ENCODE assay signal across 29 cellular contexts in genomic region chr3:129514110-129514509, GRCh38. TPM values are rescaled to one million over a fixed set of nuclear protein-coding genes. Genes with fewer than 3 reads are reported as not detected.
"Had no signal": no experiment of that assay in that cellular context is flagged by ENCODE, and none has a peak within 500 bp of the region (broad histone marks: within the 10 kb centered on the region; RNA-seq: fewer than 3 reads in every experiment).

No MANE protein-coding gene starts in this region.

- ATAC-seq: activated CD8-positive, alpha-beta T cell treated with anti-CD3 and anti-CD28 coated beads, Interleukin-2, amount 10 ng/mL, durations not matched to agents 7 days and 5 days; esophagus mucosa; natural killer cell treated with Interleukin-12 subunit alpha and Interleukin-12 subunit beta and Interleukin-15 and Interleukin-18, amount 100 ng/mL, for 72 hours had no signal

- H3K27ac ChIP-seq: sigmoid colon, testis, vagina, WERI-Rb-1 had no signal

- H3K4me2 ChIP-seq: smooth muscle cell had no signal

- H3K4me3 ChIP-seq: sigmoid colon, smooth muscle cell, testis, vagina had no signal

- DNase-seq: activated CD4-positive, alpha-beta T cell treated with anti-CD3 and anti-CD28 coated beads, Interleukin-2, amount 50 U/mL, for 1 hour; activated CD4-positive, CD25-positive, alpha-beta regulatory T cell treated with anti-CD3 and anti-CD28 coated beads, Interleukin-2, amount 50 U/mL, for 72 hours; activated CD8-positive, alpha-beta T cell treated with anti-CD3 and anti-CD28 coated beads, Interleukin-2, amount 10 ng/mL, durations not matched to agents 7 days and 5 days; activated naive CD4-positive, alpha-beta T cell; activated naive CD8-positive, alpha-beta T cell treated with anti-CD3 and anti-CD28 coated beads, Interleukin-2, amount 10 ng/mL, durations not matched to agents 7 days and 5 days; activated T-cell treated with anti-CD3 and anti-CD28 coated beads, Interleukin-2, amount 50 U/mL, for 24 hours; amniotic stem cell; dermis blood vessel endothelial cell; effector memory CD4-positive, alpha-beta T cell; foreskin melanocyte; glutamatergic neuron; hippocampal formation; kidney glomerular epithelial cell; nucleus accumbens; sigmoid colon; stimulated activated CD4-positive, alpha-beta T cell treated with anti-CD3 and anti-CD28 coated beads, Interleukin-4, amount 100 ng/mL, for 1 hour; stimulated activated naive CD4-positive, alpha-beta T cell; testis; trophoblast cell; WERI-Rb-1 had no signal

- H3K4me1 ChIP-seq: sigmoid colon, testis had no signal

- H3K27me3 ChIP-seq: sigmoid colon, testis, vagina had no signal

- H3K9me3 ChIP-seq: sigmoid colon, testis, vagina had no signal

RNA-seq across cellular contexts. Expression of gene RHO, which starts 14.3 kb away (rescaled TPM):
- total RNA-seq: activated CD8-positive, alpha-beta T cell treated with anti-CD3 and anti-CD28 coated beads, Interleukin-2, amount 10 ng/mL, durations not matched to agents 7 days and 5 days; activated naive CD8-positive, alpha-beta T cell treated with anti-CD3 and anti-CD28 coated beads, Interleukin-2, amount 10 ng/mL, durations not matched to agents 7 days and 5 days; activated T-helper 2 cell treated with anti-CD3 and anti-CD28 coated beads, Interferon-gamma antibody, Interleukin-2, Interleukin-4, amounts not matched to agents 10 μg/mL and 5 μg/mL and 100 μg/mL, durations not matched to agents 14 hours and 24 hours and 36 hours; bronchial epithelial cell; dermis blood vessel endothelial cell; endothelial cell of umbilical vein; esophagus mucosa; lower leg skin; natural killer cell treated with Interleukin-12 subunit alpha and Interleukin-12 subunit beta and Interleukin-15 and Interleukin-18, amount 100 ng/mL, for 72 hours; sigmoid colon; T-helper 2 cell treated with Interferon-gamma antibody and Interleukin-4, amounts not matched to agents 100 ng/mL and 5 ng/mL, for 36 hours; vagina had no signal

RNA-seq across cellular contexts. Expression of gene H1-8, which starts 28.9 kb away (rescaled TPM):
- total RNA-seq: activated CD8-positive, alpha-beta T cell treated with anti-CD3 and anti-CD28 coated beads, Interleukin-2, amount 10 ng/mL, durations not matched to agents 7 days and 5 days; activated naive CD8-positive, alpha-beta T cell treated with anti-CD3 and anti-CD28 coated beads, Interleukin-2, amount 10 ng/mL, durations not matched to agents 7 days and 5 days; activated T-helper 2 cell treated with anti-CD3 and anti-CD28 coated beads, Interferon-gamma antibody, Interleukin-2, Interleukin-4, amounts not matched to agents 10 μg/mL and 5 μg/mL and 100 μg/mL, durations not matched to agents 14 hours and 24 hours and 36 hours; bronchial epithelial cell; dermis blood vessel endothelial cell; endothelial cell of umbilical vein; esophagus mucosa; lower leg skin; natural killer cell treated with Interleukin-12 subunit alpha and Interleukin-12 subunit beta and Interleukin-15 and Interleukin-18, amount 100 ng/mL, for 72 hours; sigmoid colon; smooth muscle cell; T-helper 2 cell treated with Interferon-gamma antibody and Interleukin-4, amounts not matched to agents 100 ng/mL and 5 ng/mL, for 36 hours; vagina had no signal
